In genomic region chrX:47662144-47662657, GRCh38 we compare ENCODE assay signal across 10 cellular contexts. TPM values are rescaled to one million over a fixed set of nuclear protein-coding genes. Genes with fewer than 3 reads are reported as not detected.
DNase-seq lines count a peak whose midpoint lies in the region.
"Had no signal": no experiment of that assay in that cellular context is flagged by ENCODE, and none has a peak within 500 bp of the region (broad histone marks: within the 10 kb centered on the region; RNA-seq: fewer than 3 reads in every experiment).

No MANE protein-coding gene starts in this region.

- H3K27ac Mint-ChIP-seq in activated naive CD4-positive, alpha-beta T cell treated with anti-CD3 and anti-CD28 coated beads, Interleukin-2, amount 10 ng/mL, durations not matched to agents 7 days and 5 days, result no peak overlapping the region
- H3K27ac Mint-ChIP-seq in stimulated activated naive CD8-positive, alpha-beta T cell treated with anti-CD3 and anti-CD28 coated beads, Interleukin-15, Interleukin-2, amounts not matched to agents 100 ng/mL and 50 ng/mL, for 24 hours, result peak overlapping the region; percentile 97
- peak overlapping the region in 2 of 7 donors; percentile 29 to 60 for H3K27ac Mint-ChIP-seq in CD4-positive, alpha-beta memory T cell

- CTCF ChIA-PET in activated naive CD4-positive, alpha-beta T cell treated with anti-CD3 and anti-CD28 coated beads, Interleukin-2, amount 10 ng/mL, durations not matched to agents 7 days and 5 days (lab: Charles Lee), result interaction anchor here (0.7 to 1.1 kb wide), 2 partner anchors 10 to 74 kb away, joined by 3 to 4 read pairs; no protein-coding TSS in a partner anchor
- CTCF ChIA-PET in CD4-positive, alpha-beta memory T cell (lab: Charles Lee; ENCODE audit: partially characterized antibody), result no interaction called here

- H3K9me3 Mint-ChIP-seq in activated naive CD4-positive, alpha-beta T cell treated with anti-CD3 and anti-CD28 coated beads, Interleukin-2, amount 10 ng/mL, durations not matched to agents 7 days and 5 days, result peaks cover 2% of the 10 kb centered on the region
- H3K9me3 Mint-ChIP-seq in stimulated activated naive CD8-positive, alpha-beta T cell treated with anti-CD3 and anti-CD28 coated beads, Interleukin-15, Interleukin-2, amounts not matched to agents 100 ng/mL and 50 ng/mL, for 24 hours, result peaks cover 3% of the 10 kb centered on the region
- H3K9me3 Mint-ChIP-seq in CD4-positive, alpha-beta memory T cell, result peaks cover 0 to 2% (median 0%) of the 10 kb centered on the region in 8 donors

- H3K36me3 ChIP-seq in CD4-positive, alpha-beta memory T cell (ENCODE audit: insufficient read depth, low read length), result peaks cover 6% of the 10 kb centered on the region

- H3K36me3 Mint-ChIP-seq in activated naive CD4-positive, alpha-beta T cell treated with anti-CD3 and anti-CD28 coated beads, Interleukin-2, amount 10 ng/mL, durations not matched to agents 7 days and 5 days, result peaks cover 5% of the 10 kb centered on the region
- peaks cover 12% of the 10 kb centered on the region for H3K36me3 Mint-ChIP-seq in stimulated activated naive CD8-positive, alpha-beta T cell treated with anti-CD3 and anti-CD28 coated beads, Interleukin-15, Interleukin-2, amounts not matched to agents 100 ng/mL and 50 ng/mL, for 24 hours (ENCODE audit: low read depth)
- peaks cover 0 to 7% of the 10 kb centered on the region in 2 donors for H3K36me3 Mint-ChIP-seq in CD4-positive, alpha-beta memory T cell

- peaks cover 16% of the 10 kb centered on the region for H3K4me1 ChIP-seq in CD4-positive, alpha-beta memory T cell (ENCODE audit: insufficient read depth, low read length)

- POLR2A ChIA-PET in CD4-positive, alpha-beta memory T cell (lab: Charles Lee; ENCODE audit: partially characterized antibody), result no interaction called here

- no peaks in the 10 kb centered on the region for H3K27me3 ChIP-seq in CD4-positive, alpha-beta memory T cell (ENCODE audit: insufficient read depth, low read length)
- H3K27me3 ChIP-seq: esophagus squamous epithelium had no signal

- peaks cover 25% of the 10 kb centered on the region for H3K4me1 Mint-ChIP-seq in activated naive CD4-positive, alpha-beta T cell treated with anti-CD3 and anti-CD28 coated beads, Interleukin-2, amount 10 ng/mL, durations not matched to agents 7 days and 5 days
- H3K4me1 Mint-ChIP-seq in stimulated activated naive CD8-positive, alpha-beta T cell treated with anti-CD3 and anti-CD28 coated beads, Interleukin-15, Interleukin-2, amounts not matched to agents 100 ng/mL and 50 ng/mL, for 24 hours (ENCODE audit: low read depth), result peaks cover 56% of the 10 kb centered on the region
- peaks cover 3 to 18% (median 5%) of the 10 kb centered on the region in 4 donors for H3K4me1 Mint-ChIP-seq in CD4-positive, alpha-beta memory T cell

- no peaks in the 10 kb centered on the region for H3K9me3 ChIP-seq in CD4-positive, alpha-beta memory T cell (ENCODE audit: control insufficient read depth in 1 of 2, low read length in 2 of 2)
- H3K9me3 ChIP-seq: esophagus squamous epithelium had no signal

- intact Hi-C loops in CD4-positive, alpha-beta memory T cell (cut with micrococcal nuclease), result no loop called here

- H3K27ac ChIP-seq in CD4-positive, alpha-beta memory T cell (ENCODE audit: low read depth, low read length), result no peak overlapping the region
- H3K27ac ChIP-seq: parathyroid adenoma had no signal

- no peak overlapping the region for H3K4me3 Mint-ChIP-seq in activated naive CD4-positive, alpha-beta T cell treated with anti-CD3 and anti-CD28 coated beads, Interleukin-2, amount 10 ng/mL, durations not matched to agents 7 days and 5 days
- H3K4me3 Mint-ChIP-seq in stimulated activated naive CD8-positive, alpha-beta T cell treated with anti-CD3 and anti-CD28 coated beads, Interleukin-15, Interleukin-2, amounts not matched to agents 100 ng/mL and 50 ng/mL, for 24 hours, result peak overlapping the region; percentile 56
- no peak overlapping the region for H3K4me3 Mint-ChIP-seq in CD4-positive, alpha-beta memory T cell

- peaks cover 6% of the 10 kb centered on the region for H3K27me3 Mint-ChIP-seq in activated naive CD4-positive, alpha-beta T cell treated with anti-CD3 and anti-CD28 coated beads, Interleukin-2, amount 10 ng/mL, durations not matched to agents 7 days and 5 days
- H3K27me3 Mint-ChIP-seq in stimulated activated naive CD8-positive, alpha-beta T cell treated with anti-CD3 and anti-CD28 coated beads, Interleukin-15, Interleukin-2, amounts not matched to agents 100 ng/mL and 50 ng/mL, for 24 hours, result no peaks in the 10 kb centered on the region
- H3K27me3 Mint-ChIP-seq in CD4-positive, alpha-beta memory T cell, result no peaks in the 10 kb centered on the region

- H3K4me3 ChIP-seq in CD4-positive, alpha-beta memory T cell (ENCODE audit: low read length in 2 of 2), result no peak overlapping the region
- H3K4me3 ChIP-seq: esophagus squamous epithelium had no signal

- peak; percentile 53 for DNase-seq in activated naive CD4-positive, alpha-beta T cell treated with Interleukin-2 at 50 U/mL for 16 hours
- no peak for DNase-seq in activated naive CD4-positive, alpha-beta T cell treated with anti-CD3 and anti-CD28 coated beads, Interleukin-2, amount 10 ng/mL, durations not matched to agents 7 days and 5 days
- DNase-seq in activated CD4-positive, alpha-beta T cell treated with anti-CD3 and anti-CD28 coated beads for 48 hours, result peak; percentile 77
- DNase-seq in fibroblast of the conjunctiva (ENCODE audit: low read depth), result peak; percentile 57
- no peak for DNase-seq in CD4-positive, alpha-beta memory T cell
- no peak for DNase-seq in NK-92 treated with Interleukin-12 subunit alpha and Interleukin-12 subunit beta, amount 100 ng/mL, for 24 hours (lab: John Stamatoyannopoulos, UW)
- no peak for DNase-seq in cerebellar nuclear complex (lab: John Stamatoyannopoulos, UW)
- DNase-seq: esophagus squamous epithelium had no signal

RNA-seq across cellular contexts. Expression of gene UXT, which starts 3.2 kb away (rescaled TPM):
- total RNA-seq in CD4-positive, alpha-beta memory T cell, result 100 to 1,000 TPM; 172 to 188 TPM
- polyA plus RNA-seq in CD4-positive, alpha-beta memory T cell, result 100 to 1,000 TPM; 275 to 315 TPM

RNA-seq across cellular contexts. Expression of gene ELK1, which starts 11.8 kb away (rescaled TPM):
- 10 to 100 TPM; 36.4 to 38.3 TPM for total RNA-seq in CD4-positive, alpha-beta memory T cell
- 10 to 100 TPM; 21.9 to 22.7 TPM for polyA plus RNA-seq in CD4-positive, alpha-beta memory T cell

RNA-seq across cellular contexts. Expression of gene CFP, which starts 32.5 kb away (rescaled TPM):
- 10 to 100 TPM; 28.4 to 29.0 TPM for total RNA-seq in CD4-positive, alpha-beta memory T cell
- 10 to 100 TPM; 13.5 to 16.4 TPM for polyA plus RNA-seq in CD4-positive, alpha-beta memory T cell

RNA-seq across cellular contexts. Expression of gene SYN1, which starts 42.5 kb away (rescaled TPM):
- total RNA-seq in CD4-positive, alpha-beta memory T cell, result 1 to 10 TPM in 1 of 2 experiments, under 1 TPM in 1; 0.90 to 1.4 TPM
- 1 to 10 TPM in 1 of 2 donors, under 1 TPM in 1; 0.49 to 1.6 TPM for polyA plus RNA-seq in CD4-positive, alpha-beta memory T cell

Comparison
In these comparisons a context has a peak if more than half of its experiments do, and no peak if none do; other contexts are left out.
1. DNase-seq: peak in activated naive CD4-positive, alpha-beta T cell treated with Interleukin-2 at 50 U/mL for 16 hours (single experiment), activated CD4-positive, alpha-beta T cell treated with anti-CD3 and anti-CD28 coated beads for 48 hours (single experiment) and fibroblast of the conjunctiva (single experiment); none in activated naive CD4-positive, alpha-beta T cell treated with anti-CD3 and anti-CD28 coated beads, Interleukin-2, amount 10 ng/mL, durations not matched to agents 7 days and 5 days (single experiment), CD4-positive, alpha-beta memory T cell (0 of 5), NK-92 treated with Interleukin-12 subunit alpha and Interleukin-12 subunit beta, amount 100 ng/mL, for 24 hours (single experiment) and cerebellar nuclear complex (0 of 2).